1 cellular context compared by ENCODE assay signal in the genomic region with DNA sequence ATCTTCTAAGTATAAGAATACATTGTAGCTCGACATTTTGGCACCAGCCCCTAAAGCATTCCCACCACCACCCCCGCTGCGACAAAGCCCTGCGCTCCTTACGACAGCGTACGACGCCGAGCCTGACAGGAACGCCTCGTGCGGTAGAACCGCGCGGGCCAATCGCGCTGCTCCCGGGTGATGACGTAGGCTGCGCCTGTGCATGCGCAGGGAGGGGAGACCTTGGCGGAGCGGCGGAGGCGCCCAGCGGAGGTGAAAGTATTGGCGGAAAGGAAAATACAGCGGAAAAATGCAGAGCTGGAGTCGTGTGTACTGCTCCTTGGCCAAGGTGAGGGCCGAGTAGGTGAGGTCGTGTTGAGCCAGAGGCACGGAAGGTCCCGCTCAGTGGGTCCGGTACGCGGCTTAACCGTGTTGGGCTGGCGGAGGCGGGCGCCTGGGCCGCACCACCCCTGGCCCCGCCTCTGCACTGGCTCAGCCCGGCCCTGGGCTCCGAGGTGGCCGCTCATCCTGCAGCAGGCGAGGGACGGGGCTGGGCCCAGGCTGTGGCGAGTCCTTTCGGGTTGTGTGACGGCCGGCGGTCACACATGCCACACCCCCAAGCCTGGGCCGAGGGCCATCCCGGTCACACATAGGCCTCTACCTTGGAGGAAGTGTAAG.
TF ChIP-seq lines count a peak whose summit lies in the region.

A gene with protein sequence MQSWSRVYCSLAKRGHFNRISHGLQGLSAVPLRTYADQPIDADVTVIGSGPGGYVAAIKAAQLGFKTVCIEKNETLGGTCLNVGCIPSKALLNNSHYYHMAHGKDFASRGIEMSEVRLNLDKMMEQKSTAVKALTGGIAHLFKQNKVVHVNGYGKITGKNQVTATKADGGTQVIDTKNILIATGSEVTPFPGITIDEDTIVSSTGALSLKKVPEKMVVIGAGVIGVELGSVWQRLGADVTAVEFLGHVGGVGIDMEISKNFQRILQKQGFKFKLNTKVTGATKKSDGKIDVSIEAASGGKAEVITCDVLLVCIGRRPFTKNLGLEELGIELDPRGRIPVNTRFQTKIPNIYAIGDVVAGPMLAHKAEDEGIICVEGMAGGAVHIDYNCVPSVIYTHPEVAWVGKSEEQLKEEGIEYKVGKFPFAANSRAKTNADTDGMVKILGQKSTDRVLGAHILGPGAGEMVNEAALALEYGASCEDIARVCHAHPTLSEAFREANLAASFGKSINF (plus strand): TSS at position 222 of the 657 bp plus-strand sequence. CDS start 68 bp downstream, at position 290.

TF ChIP-seq in GM12878, 131 proteins besides CTCF, POLR2A, EP300 and RAD21 (continued from another document and continues in another):
- TF ChIP-seq, protein P1, sequence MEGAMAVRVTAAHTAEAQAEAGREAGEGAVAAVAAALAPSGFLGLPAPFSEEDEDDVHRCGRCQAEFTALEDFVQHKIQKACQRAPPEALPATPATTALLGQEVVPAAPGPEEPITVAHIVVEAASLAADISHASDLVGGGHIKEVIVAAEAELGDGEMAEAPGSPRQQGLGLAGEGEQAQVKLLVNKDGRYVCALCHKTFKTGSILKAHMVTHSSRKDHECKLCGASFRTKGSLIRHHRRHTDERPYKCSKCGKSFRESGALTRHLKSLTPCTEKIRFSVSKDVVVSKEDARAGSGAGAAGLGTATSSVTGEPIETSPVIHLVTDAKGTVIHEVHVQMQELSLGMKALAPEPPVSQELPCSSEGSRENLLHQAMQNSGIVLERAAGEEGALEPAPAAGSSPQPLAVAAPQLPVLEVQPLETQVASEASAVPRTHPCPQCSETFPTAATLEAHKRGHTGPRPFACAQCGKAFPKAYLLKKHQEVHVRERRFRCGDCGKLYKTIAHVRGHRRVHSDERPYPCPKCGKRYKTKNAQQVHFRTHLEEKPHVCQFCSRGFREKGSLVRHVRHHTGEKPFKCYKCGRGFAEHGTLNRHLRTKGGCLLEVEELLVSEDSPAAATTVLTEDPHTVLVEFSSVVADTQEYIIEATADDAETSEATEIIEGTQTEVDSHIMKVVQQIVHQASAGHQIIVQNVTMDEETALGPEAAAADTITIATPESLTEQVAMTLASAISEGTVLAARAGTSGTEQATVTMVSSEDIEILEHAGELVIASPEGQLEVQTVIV (IDR thresholded peaks at IDR 0.05; ENCODE audit: borderline replicate concordance, partially characterized antibody): peak; percentile 97
- TF ChIP-seq BACH1 (IDR thresholded peaks at IDR 0.05; ENCODE audit: borderline replicate concordance): peak; percentile 25
- no peak for TF ChIP-seq CEBPZ (IDR thresholded peaks at IDR 0.05; ENCODE audit: low read depth, low read length)
- peak; percentile 49; the same call in 1 of the 2 replicates for TF ChIP-seq RUNX3 (IDR thresholded peaks at IDR 0.05; ENCODE audit: low read length)
- TF ChIP-seq SUPT20H (IDR thresholded peaks at IDR 0.05; ENCODE audit: borderline replicate concordance, control insufficient read depth, low read depth, low read length): no peak
- peak; percentile 90 for TF ChIP-seq NBN (IDR thresholded peaks at IDR 0.05)
- TF ChIP-seq BMI1 (IDR thresholded peaks at IDR 0.05; ENCODE audit: borderline replicate concordance): no peak
- 0 out of 2 replicates have a peak, but pooled peaks have one; percentile 35 for TF ChIP-seq TARDBP (IDR thresholded peaks at IDR 0.05; ENCODE audit: borderline replicate concordance)
- peak; percentile 7 for TF ChIP-seq FOS (IDR thresholded peaks at IDR 0.05; ENCODE audit: borderline replicate concordance, extremely low read depth, insufficient read length)
- TF ChIP-seq, protein P2, sequence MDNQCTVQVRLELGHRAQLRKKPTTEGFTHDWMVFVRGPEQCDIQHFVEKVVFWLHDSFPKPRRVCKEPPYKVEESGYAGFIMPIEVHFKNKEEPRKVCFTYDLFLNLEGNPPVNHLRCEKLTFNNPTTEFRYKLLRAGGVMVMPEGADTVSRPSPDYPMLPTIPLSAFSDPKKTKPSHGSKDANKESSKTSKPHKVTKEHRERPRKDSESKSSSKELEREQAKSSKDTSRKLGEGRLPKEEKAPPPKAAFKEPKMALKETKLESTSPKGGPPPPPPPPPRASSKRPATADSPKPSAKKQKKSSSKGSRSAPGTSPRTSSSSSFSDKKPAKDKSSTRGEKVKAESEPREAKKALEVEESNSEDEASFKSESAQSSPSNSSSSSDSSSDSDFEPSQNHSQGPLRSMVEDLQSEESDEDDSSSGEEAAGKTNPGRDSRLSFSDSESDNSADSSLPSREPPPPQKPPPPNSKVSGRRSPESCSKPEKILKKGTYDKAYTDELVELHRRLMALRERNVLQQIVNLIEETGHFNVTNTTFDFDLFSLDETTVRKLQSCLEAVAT (IDR thresholded peaks at IDR 0.05): peak; percentile 68; the same call in 1 of the 2 replicates
- TF ChIP-seq, protein P3, sequence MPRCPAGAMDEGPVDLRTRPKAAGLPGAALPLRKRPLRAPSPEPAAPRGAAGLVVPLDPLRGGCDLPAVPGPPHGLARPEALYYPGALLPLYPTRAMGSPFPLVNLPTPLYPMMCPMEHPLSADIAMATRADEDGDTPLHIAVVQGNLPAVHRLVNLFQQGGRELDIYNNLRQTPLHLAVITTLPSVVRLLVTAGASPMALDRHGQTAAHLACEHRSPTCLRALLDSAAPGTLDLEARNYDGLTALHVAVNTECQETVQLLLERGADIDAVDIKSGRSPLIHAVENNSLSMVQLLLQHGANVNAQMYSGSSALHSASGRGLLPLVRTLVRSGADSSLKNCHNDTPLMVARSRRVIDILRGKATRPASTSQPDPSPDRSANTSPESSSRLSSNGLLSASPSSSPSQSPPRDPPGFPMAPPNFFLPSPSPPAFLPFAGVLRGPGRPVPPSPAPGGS (IDR thresholded peaks at IDR 0.05; ENCODE audit: borderline replicate concordance, insufficient read depth, low read depth, low read length, poor library complexity, severe bottlenecking): no peak
- no peak for TF ChIP-seq NR2C2 (IDR thresholded peaks at IDR 0.05; ENCODE audit: borderline replicate concordance, control insufficient read depth, insufficient read length, low read depth)
- peak; percentile 55 for TF ChIP-seq PKNOX1 (IDR thresholded peaks at IDR 0.05)
- TF ChIP-seq MTA3 (IDR thresholded peaks at IDR 0.05; ENCODE audit: borderline replicate concordance, low read length): no peak
- TF ChIP-seq NR2C1 (IDR thresholded peaks at IDR 0.05): no peak
- TF ChIP-seq EED (IDR thresholded peaks at IDR 0.05; ENCODE audit: low read depth): no peak
- peak; percentile 88 for TF ChIP-seq POLR2AphosphoS5 (IDR thresholded peaks at IDR 0.05; ENCODE audit: low read length)
- peak; percentile 85 for TF ChIP-seq ZNF687 (IDR thresholded peaks at IDR 0.05)
- TF ChIP-seq ATF7 (IDR thresholded peaks at IDR 0.05; ENCODE audit: low read depth): peak; percentile 70
- TF ChIP-seq PAX5 (IDR thresholded peaks at IDR 0.05; ENCODE audit: borderline replicate concordance, low read depth, low read length): 0 out of 2 replicates have a peak, but pooled peaks have one; percentile 7
- TF ChIP-seq RCOR1 (conservative IDR thresholded peaks at IDR 0.05; ENCODE audit: low read depth, low read length): 0 out of 2 replicates have a peak, but pooled peaks have one; percentile 52
- TF ChIP-seq SMAD5 (IDR thresholded peaks at IDR 0.05; ENCODE audit: low read depth): peak; percentile 41; the same call in 1 of the 2 replicates
- no peak for TF ChIP-seq USF1 (IDR thresholded peaks at IDR 0.05; ENCODE audit: borderline replicate concordance, extremely low read length, insufficient read depth, low read depth, low read length)
- peak; percentile 65; the same call in 1 of the 2 replicates for TF ChIP-seq MXI1 (IDR thresholded peaks at IDR 0.05; ENCODE audit: low read depth, low read length)
- TF ChIP-seq MEF2B (IDR thresholded peaks at IDR 0.05; ENCODE audit: partially characterized antibody, poor library complexity, severe bottlenecking): no peak
- TF ChIP-seq JUNB (IDR thresholded peaks at IDR 0.05): no peak
- peak; percentile 32; the same call in 1 of the 2 replicates for TF ChIP-seq MYB (IDR thresholded peaks at IDR 0.05; ENCODE audit: borderline replicate concordance, low read depth, low read length)
- peak in 1 of 2 experiments; percentile 76; a peak in 1 of 3 replicates for TF ChIP-seq EGR1 (IDR thresholded peaks at IDR 0.05; ENCODE audit: borderline replicate concordance in 1 of 2, low read depth in 2 of 2, low read length in 2 of 2)
- TF ChIP-seq IKZF1 (conservative IDR thresholded peaks at IDR 0.05): peak; percentile 77
- TF ChIP-seq JUND (IDR thresholded peaks at IDR 0.05; ENCODE audit: low read depth, low read length): no peak
- peak; percentile 68; the same call in 1 of the 2 replicates for TF ChIP-seq POLR2AphosphoS2 (IDR thresholded peaks at IDR 0.05; ENCODE audit: low read depth, low read length)
- TF ChIP-seq, protein P4, sequence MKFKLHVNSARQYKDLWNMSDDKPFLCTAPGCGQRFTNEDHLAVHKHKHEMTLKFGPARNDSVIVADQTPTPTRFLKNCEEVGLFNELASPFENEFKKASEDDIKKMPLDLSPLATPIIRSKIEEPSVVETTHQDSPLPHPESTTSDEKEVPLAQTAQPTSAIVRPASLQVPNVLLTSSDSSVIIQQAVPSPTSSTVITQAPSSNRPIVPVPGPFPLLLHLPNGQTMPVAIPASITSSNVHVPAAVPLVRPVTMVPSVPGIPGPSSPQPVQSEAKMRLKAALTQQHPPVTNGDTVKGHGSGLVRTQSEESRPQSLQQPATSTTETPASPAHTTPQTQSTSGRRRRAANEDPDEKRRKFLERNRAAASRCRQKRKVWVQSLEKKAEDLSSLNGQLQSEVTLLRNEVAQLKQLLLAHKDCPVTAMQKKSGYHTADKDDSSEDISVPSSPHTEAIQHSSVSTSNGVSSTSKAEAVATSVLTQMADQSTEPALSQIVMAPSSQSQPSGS (IDR thresholded peaks at IDR 0.05; ENCODE audit: low read length): no peak
